ENCODE assay signal across 21 cellular contexts in the genomic region with DNA sequence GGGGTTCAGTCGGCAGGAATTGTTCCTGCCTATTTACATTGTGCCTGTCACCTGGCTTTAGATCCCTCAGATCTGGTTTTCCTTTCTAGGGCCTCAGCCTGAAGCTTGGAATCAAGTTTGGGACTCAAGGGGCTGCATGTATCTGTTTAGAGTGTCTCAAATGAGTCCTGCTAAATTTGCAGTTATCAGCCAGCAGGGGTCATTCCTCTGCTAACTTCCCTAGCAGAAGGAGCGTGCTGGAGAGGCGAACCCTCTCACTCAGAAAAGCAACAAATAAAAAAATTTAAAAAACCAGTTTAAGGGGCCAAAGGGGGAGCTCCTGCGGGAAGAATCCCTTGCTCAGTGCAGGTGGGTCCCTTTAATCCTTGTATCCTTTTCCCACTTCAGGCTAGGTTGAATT.
A peak's percentile ranks its signal among the peaks of the same experiment; 100 is the strongest.
DNase-seq lines count a peak whose midpoint lies in the region; ATAC-seq, FAIRE-seq and TF ChIP-seq lines count a peak whose summit lies in the region.
"Had no signal": no experiment of that assay in that cellular context is flagged by ENCODE, and none has a peak within 500 bp of the region (broad histone marks: within the 10 kb centered on the region; RNA-seq: fewer than 3 reads in every experiment).

No MANE protein-coding gene starts in this region.

- 63 to 66% (median 65%) methylated on average over 4 of the region's 4 CpGs for WGBS in heart left ventricle, 4 donors

- H3K27me3 ChIP-seq in OCI-LY1 (ENCODE audit: insufficient read depth, low read length) (no peaks in the 10 kb centered on the region), heart left ventricle (no peaks in the 10 kb centered on the region), upper lobe of right lung (no peaks in the 10 kb centered on the region)
- H3K27me3 ChIP-seq: BLaER1, body of pancreas, pancreas had no signal

- H3F3A ChIP-seq in OCI-LY1 (ENCODE audit: insufficient read depth, low read length) = no peaks in the 10 kb centered on the region

- no peaks in the 10 kb centered on the region for H4K20me1 ChIP-seq in OCI-LY1 (ENCODE audit: insufficient read depth, low read length)
- H4K20me1 ChIP-seq: BLaER1 had no signal

- TF ChIP-seq POLR2A in heart left ventricle (IDR thresholded peaks at IDR 0.05) = no peak

- FAIRE-seq in kidney (lab: Jason Lieb, UNC) = no peak
- FAIRE-seq: GM12892, pancreas had no signal

- H3K4me1 ChIP-seq in OCI-LY1 (ENCODE audit: insufficient read depth, low read length, severe bottlenecking) = no peaks in the 10 kb centered on the region
- H3K4me1 ChIP-seq in heart left ventricle = peaks cover 0 to 2% (median 0%) of the 10 kb centered on the region in 12 donors
- no peaks in the 10 kb centered on the region for H3K4me1 ChIP-seq in kidney (ENCODE audit: control insufficient read depth in 1 of 2, insufficient read depth in 1 of 2, low read depth in 1 of 2, low read length in 2 of 2)
- no peaks in the 10 kb centered on the region for H3K4me1 ChIP-seq in upper lobe of right lung
- H3K4me1 ChIP-seq: BLaER1, body of pancreas, left ventricle myocardium inferior, pancreas had no signal

- ATAC-seq in heart left ventricle (no peak), upper lobe of right lung (no peak)
- ATAC-seq: body of pancreas, pancreas had no signal

- H3K36me3 ChIP-seq in OCI-LY1 (ENCODE audit: insufficient read depth, low read length) (no peaks in the 10 kb centered on the region), heart left ventricle (no peaks in the 10 kb centered on the region), kidney (ENCODE audit: control insufficient read depth in 1 of 2, insufficient read depth in 2 of 2, low read length in 2 of 2) (no peaks in the 10 kb centered on the region), upper lobe of right lung (no peaks in the 10 kb centered on the region)
- H3K36me3 ChIP-seq: BLaER1, left ventricle myocardium inferior, pancreas had no signal

- H3K9ac ChIP-seq in OCI-LY1 (ENCODE audit: low read length) (no peak overlapping the region), kidney (ENCODE audit: low read length in 2 of 2) (no peak overlapping the region)
- H3K9ac ChIP-seq: BLaER1, KMS-11 had no signal

- no peak overlapping the region for H2AFZ ChIP-seq in OCI-LY1 (ENCODE audit: low read length)

- H3K4me3 ChIP-seq in GM12875 (ENCODE audit: low read depth, low read length) (no peak overlapping the region), OCI-LY1 (ENCODE audit: low read depth, low read length, poor library complexity, severe bottlenecking) (no peak overlapping the region), heart left ventricle (no peak overlapping the region), kidney (ENCODE audit: low read length in 2 of 2) (no peak overlapping the region), upper lobe of right lung (no peak overlapping the region)
- H3K4me3 ChIP-seq: BLaER1, body of pancreas, left ventricle myocardium inferior, pancreas had no signal

- H3K4me2 ChIP-seq in OCI-LY1 (ENCODE audit: low read length) = no peak overlapping the region
- H3K4me2 ChIP-seq: BLaER1, KMS-11 had no signal

- no peaks in the 10 kb centered on the region for H3K9me2 ChIP-seq in OCI-LY1 (ENCODE audit: low read depth, low read length)

- intact Hi-C loops in heart left ventricle (cut with DNase I) (no loop called here), kidney (cut with DNase I) (no loop called here), upper lobe of right lung (cut with DNase I) (no loop called here)

- H3K27ac ChIP-seq in OCI-LY1 (ENCODE audit: low read depth, low read length, poor library complexity, severe bottlenecking) = no peak overlapping the region
- H3K27ac ChIP-seq in heart left ventricle = no peak overlapping the region
- no peak overlapping the region for H3K27ac ChIP-seq in kidney (ENCODE audit: low read depth in 2 of 2, low read length in 2 of 2)
- H3K27ac ChIP-seq in upper lobe of right lung = no peak overlapping the region
- H3K27ac ChIP-seq: BLaER1, body of pancreas, KMS-11, left ventricle myocardium inferior, pancreas had no signal

- no peaks in the 10 kb centered on the region for H3K79me2 ChIP-seq in OCI-LY1 (ENCODE audit: insufficient read depth, low read length)

- no peaks in the 10 kb centered on the region for H3K9me3 ChIP-seq in OCI-LY1 (ENCODE audit: low read length)
- peaks cover 0 to 37% (median 4%) of the 10 kb centered on the region in 12 donors for H3K9me3 ChIP-seq in heart left ventricle
- peaks cover 0 to 8% of the 10 kb centered on the region in 2 donors for H3K9me3 ChIP-seq in kidney (ENCODE audit: control insufficient read depth in 1 of 2, low read length in 2 of 2)
- peaks cover 5% of the 10 kb centered on the region for H3K9me3 ChIP-seq in upper lobe of right lung
- H3K9me3 ChIP-seq: body of pancreas, pancreas had no signal

- TF ChIP-seq CTCF in GM12875 (IDR thresholded peaks at IDR 0.05; ENCODE audit: borderline replicate concordance, insufficient read depth, low read depth, low read length) = 0 out of 2 replicates have a peak, but pooled peaks have one; percentile 7
- TF ChIP-seq CTCF in OCI-LY1 (IDR thresholded peaks at IDR 0.05; ENCODE audit: low read length) = peak; percentile 38
- no peak for TF ChIP-seq CTCF in heart left ventricle (IDR thresholded peaks at IDR 0.05)
- no peak for TF ChIP-seq CTCF in kidney (IDR thresholded peaks at IDR 0.05; ENCODE audit: borderline replicate concordance, extremely low read depth, insufficient read depth)
- TF ChIP-seq CTCF in upper lobe of right lung (IDR thresholded peaks at IDR 0.05) = no peak

- DNase-seq in ELF-1 (ENCODE audit: low read depth, low spot score) (peak; percentile 15), dermis blood vessel endothelial cell (peak; percentile 40), heart left ventricle (no peak), kidney (no peak), NCI-H146 (lab: John Stamatoyannopoulos, UW) (no peak), upper lobe of right lung (no peak)
- DNase-seq: activated CD4-positive, alpha-beta T cell treated with anti-CD3 and anti-CD28 coated beads, Interleukin-2, amount 10 ng/mL, durations not matched to agents 7 days and 5 days; activated naive CD4-positive, alpha-beta T cell treated with anti-CD3 and anti-CD28 coated beads, Interleukin-2, amount 10 ng/mL, durations not matched to agents 7 days and 5 days; body of pancreas; DMS79 treated with DMSO at 0.1 percent for 48 hours; effector CD4-positive, alpha-beta T cell; left ventricle myocardium inferior; NCI-H1930; NCI-H524 treated with DMSO at 0.1 percent for 48 hours; pancreas; Right ventricle myocardium superior had no signal

Comparison
In these comparisons a context has a peak if more than half of its experiments do, and no peak if none do; other contexts are left out.
1. DNase-seq: peak in ELF-1 (single experiment) and dermis blood vessel endothelial cell (single experiment); none in heart left ventricle (0 of 5), kidney (single experiment), NCI-H146 (single experiment) and upper lobe of right lung (single experiment).
2. CTCF ChIP-seq: peak in GM12875 (single experiment) and OCI-LY1 (single experiment); none in heart left ventricle (0 of 12), kidney (single experiment) and upper lobe of right lung (single experiment).